1 cellular context compared by ENCODE assay signal in genomic region chr7:39623312-39624201, GRCh38.
TF ChIP-seq lines count a peak whose summit lies in the region.

Gene RALA (plus strand): TSS chr7:39623572. CDS start chr7:39686668, 63,096 bp downstream.

TF ChIP-seq in HepG2, 621 proteins besides CTCF, POLR2A, EP300 and RAD21 (continued from another document and continues in another):
- no peak for TF ChIP-seq ZBTB49 (CRISPR knock-in tag; IDR thresholded peaks at IDR 0.05; ENCODE audit: borderline replicate concordance)
- no peak for TF ChIP-seq ZNF629 (CRISPR knock-in tag; conservative IDR thresholded peaks at IDR 0.05)
- TF ChIP-seq ZMYM4 (CRISPR knock-in tag; IDR thresholded peaks at IDR 0.05), result peak; percentile 72
- TF ChIP-seq ZNF512 (CRISPR knock-in tag; IDR thresholded peaks at IDR 0.05), result no peak
- no peak for TF ChIP-seq TAF15 (IDR thresholded peaks at IDR 0.05; ENCODE audit: low read depth, low read length, poor library complexity, severe bottlenecking)
- peak; percentile 41; the same call in 1 of the 2 replicates for TF ChIP-seq GATA4 (IDR thresholded peaks at IDR 0.05; ENCODE audit: borderline replicate concordance, low read depth)
- no peak for TF ChIP-seq GTF2F1 (IDR thresholded peaks at IDR 0.05; ENCODE audit: low read length)
- TF ChIP-seq PPARG (CRISPR knock-in tag; conservative IDR thresholded peaks at IDR 0.05), result no peak
- no peak for TF ChIP-seq ZNF737 (CRISPR knock-in tag; IDR thresholded peaks at IDR 0.05; ENCODE audit: borderline replicate concordance)
- TF ChIP-seq ZNF605 (CRISPR knock-in tag; IDR thresholded peaks at IDR 0.05), result peak; percentile 54; the same call in 1 of the 2 replicates
- TF ChIP-seq CBX2 (IDR thresholded peaks at IDR 0.05; ENCODE audit: low read depth, low read length), result no peak
- no peak for TF ChIP-seq CBX2 (CRISPR knock-in tag; IDR thresholded peaks at IDR 0.05; ENCODE audit: low read depth)
- no peak for TF ChIP-seq NR1H2 (CRISPR knock-in tag; IDR thresholded peaks at IDR 0.05; ENCODE audit: borderline replicate concordance, low read depth)
- no peak for TF ChIP-seq ZNF503 (CRISPR knock-in tag; IDR thresholded peaks at IDR 0.05)
- no peak for TF ChIP-seq HOXD1 (CRISPR knock-in tag; IDR thresholded peaks at IDR 0.05)
- no peak for TF ChIP-seq ZNF609 (CRISPR knock-in tag; IDR thresholded peaks at IDR 0.05; ENCODE audit: borderline replicate concordance)
- TF ChIP-seq ZNF329 (CRISPR knock-in tag; IDR thresholded peaks at IDR 0.05; ENCODE audit: low read depth), result peak; percentile 25; the same call in 1 of the 2 replicates
- peak; percentile 91 for TF ChIP-seq CBX1 (IDR thresholded peaks at IDR 0.05; ENCODE audit: low read depth)
- no peak for TF ChIP-seq ZNF207 (IDR thresholded peaks at IDR 0.05; ENCODE audit: borderline replicate concordance)
- peak; percentile 31; the same call in 1 of the 2 replicates for TF ChIP-seq THAP7 (CRISPR knock-in tag; IDR thresholded peaks at IDR 0.05)
- TF ChIP-seq RARA (CRISPR knock-in tag; IDR thresholded peaks at IDR 0.05), result no peak; the same call in 1 of the 2 replicates
- TF ChIP-seq ZBTB33 (CRISPR knock-in tag; IDR thresholded peaks at IDR 0.05), result no peak
- TF ChIP-seq WIZ (CRISPR knock-in tag; IDR thresholded peaks at IDR 0.05), result 0 out of 2 replicates have a peak, but pooled peaks have one; percentile 46
- no peak for TF ChIP-seq IRX3 (CRISPR knock-in tag; IDR thresholded peaks at IDR 0.05; ENCODE audit: borderline replicate concordance, low read depth)
- no peak; the same call in 1 of the 2 replicates for TF ChIP-seq ZNF704 (CRISPR knock-in tag; IDR thresholded peaks at IDR 0.05; ENCODE audit: borderline replicate concordance)
- TF ChIP-seq RAD51 (IDR thresholded peaks at IDR 0.05; ENCODE audit: borderline replicate concordance), result no peak
- TF ChIP-seq ZFY (CRISPR knock-in tag; IDR thresholded peaks at IDR 0.05), result peak; percentile 93
- no peak for TF ChIP-seq NONO (IDR thresholded peaks at IDR 0.05)
- TF ChIP-seq NONO (CRISPR knock-in tag; conservative IDR thresholded peaks at IDR 0.05), result peak; percentile 73; the same call in 1 of the 2 replicates
- TF ChIP-seq HES4 (CRISPR knock-in tag; IDR thresholded peaks at IDR 0.05; ENCODE audit: borderline replicate concordance), result 0 out of 2 replicates have a peak, but pooled peaks have one; percentile 38
- TF ChIP-seq ZNF747 (CRISPR knock-in tag; IDR thresholded peaks at IDR 0.05; ENCODE audit: borderline replicate concordance), result no peak; the same call in 1 of the 2 replicates
- peak; percentile 39; the same call in 1 of the 2 replicates for TF ChIP-seq HDAC2 (CRISPR knock-in tag; IDR thresholded peaks at IDR 0.05)
- TF ChIP-seq ATRX (CRISPR knock-in tag; IDR thresholded peaks at IDR 0.05; ENCODE audit: borderline replicate concordance), result no peak
- no peak for TF ChIP-seq RCOR2 (CRISPR knock-in tag; IDR thresholded peaks at IDR 0.05)
- TF ChIP-seq MAFK (conservative IDR thresholded peaks at IDR 0.05 in 1 of 2, IDR thresholded peaks at IDR 0.05 in 1 of 2; ENCODE audit: low read length in 2 of 2), result no peak
- TF ChIP-seq STAG1 (CRISPR knock-in tag; IDR thresholded peaks at IDR 0.05), result no peak
- no peak for TF ChIP-seq JUNB (CRISPR knock-in tag; IDR thresholded peaks at IDR 0.05; ENCODE audit: borderline replicate concordance)
- peak; percentile 37; the same call in 1 of the 2 replicates for TF ChIP-seq SKIL (CRISPR knock-in tag; IDR thresholded peaks at IDR 0.05; ENCODE audit: borderline replicate concordance)
- TF ChIP-seq ZNF282 (IDR thresholded peaks at IDR 0.05; ENCODE audit: partially characterized antibody), result no peak
- TF ChIP-seq ZNF713 (CRISPR knock-in tag; IDR thresholded peaks at IDR 0.05), result no peak
- peak; percentile 73 for TF ChIP-seq SRSF1 (optimal IDR thresholded peaks at IDR 0.05; ENCODE audit: low read depth, low read length)
- TF ChIP-seq HIVEP1 (CRISPR knock-in tag; IDR thresholded peaks at IDR 0.05), result peak; percentile 82
- no peak for TF ChIP-seq SSRP1 (CRISPR knock-in tag; IDR thresholded peaks at IDR 0.05)
- TF ChIP-seq ZNF577 (CRISPR knock-in tag; IDR thresholded peaks at IDR 0.05; ENCODE audit: borderline replicate concordance, low read depth), result no peak
- TF ChIP-seq ZNF451 (CRISPR knock-in tag; IDR thresholded peaks at IDR 0.05), result peak; percentile 59; the same call in 1 of the 2 replicates
